Comparison of ENCODE assay signal across 37 cellular contexts in the genomic region with DNA sequence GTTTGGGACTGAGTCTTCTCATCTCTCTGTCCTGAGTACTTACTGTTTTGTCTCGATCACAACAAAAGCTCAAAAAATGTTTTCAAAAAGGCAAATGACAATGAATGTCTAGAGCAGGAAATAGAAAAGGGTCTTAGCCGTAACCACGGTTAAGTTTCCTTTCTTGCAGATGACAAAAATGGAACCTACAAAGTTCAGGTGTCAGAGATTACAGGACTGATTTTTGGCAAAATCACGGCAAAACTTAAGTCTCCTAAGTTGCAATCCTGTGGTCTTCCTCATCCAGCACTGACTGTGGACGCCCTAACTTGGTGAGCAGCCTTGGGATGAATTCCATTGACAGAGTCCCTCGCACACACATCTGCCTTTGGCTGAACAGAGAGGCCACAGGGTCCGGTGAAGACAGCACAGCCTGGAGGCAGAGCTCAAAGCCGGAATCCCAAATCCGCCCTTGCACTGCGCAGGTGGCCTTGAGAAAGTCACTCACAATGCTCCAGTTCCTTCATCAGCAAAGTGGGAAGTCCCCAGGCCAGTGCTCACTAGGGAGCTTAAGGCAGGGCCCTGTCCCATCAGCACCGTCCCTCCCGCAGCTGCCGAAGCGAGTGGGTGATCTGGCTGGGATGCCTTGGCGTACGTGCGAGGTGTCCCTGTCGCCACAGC.
"Had no signal": no experiment of that assay in that cellular context is flagged by ENCODE, and none has a peak within 500 bp of the region (broad histone marks: within the 10 kb centered on the region; RNA-seq: fewer than 3 reads in every experiment).

No MANE protein-coding gene starts in this region.

- H3K4me1 Mint-ChIP-seq: activated CD4-positive, alpha-beta memory T cell treated with anti-CD3 and anti-CD28 coated beads, Interleukin-2, amount 10 ng/mL, durations not matched to agents 7 days and 5 days; activated CD8-positive, alpha-beta memory T cell treated with anti-CD3 and anti-CD28 coated beads, Interleukin-2, amount 10 ng/mL, durations not matched to agents 7 days and 5 days; activated naive CD8-positive, alpha-beta T cell treated with anti-CD3 and anti-CD28 coated beads, Interleukin-2, amount 50 U/mL, for 24 hours; T-cell had no signal

- H3K4me3 Mint-ChIP-seq: activated CD4-positive, alpha-beta memory T cell treated with anti-CD3 and anti-CD28 coated beads, Interleukin-2, amount 10 ng/mL, durations not matched to agents 7 days and 5 days; activated CD8-positive, alpha-beta memory T cell treated with anti-CD3 and anti-CD28 coated beads, Interleukin-2, amount 10 ng/mL, durations not matched to agents 7 days and 5 days; activated naive CD4-positive, alpha-beta T cell treated with anti-CD3 and anti-CD28 coated beads for 36 hours; activated naive CD8-positive, alpha-beta T cell; activated naive CD8-positive, alpha-beta T cell treated with anti-CD3 and anti-CD28 coated beads, Interleukin-2, amount 50 U/mL, for 24 hours; brain; central memory CD8-positive, alpha-beta T cell; IgD-negative memory B cell; T-cell had no signal

- H3K27me3 Mint-ChIP-seq: activated CD4-positive, alpha-beta memory T cell treated with anti-CD3 and anti-CD28 coated beads, Interleukin-2, amount 10 ng/mL, durations not matched to agents 7 days and 5 days; activated CD8-positive, alpha-beta memory T cell treated with anti-CD3 and anti-CD28 coated beads, Interleukin-2, amount 10 ng/mL, durations not matched to agents 7 days and 5 days; activated naive CD8-positive, alpha-beta T cell; activated naive CD8-positive, alpha-beta T cell treated with anti-CD3 and anti-CD28 coated beads, Interleukin-2, amount 50 U/mL, for 24 hours; brain; central memory CD8-positive, alpha-beta T cell; IgD-negative memory B cell; T-cell had no signal

- H3K27ac ChIP-seq: Peyer's patch, VCaP had no signal

- H3K4me3 ChIP-seq: Peyer's patch had no signal

- DNase-seq: activated CD4-positive, alpha-beta memory T cell treated with anti-CD3 and anti-CD28 coated beads, Interleukin-2, amount 10 ng/mL, durations not matched to agents 7 days and 5 days; activated CD4-positive, alpha-beta T cell treated with anti-CD3 and anti-CD28 coated beads for 1 hour; activated CD4-positive, alpha-beta T cell treated with anti-CD3 and anti-CD28 coated beads for 48 hours; activated CD4-positive, CD25-positive, alpha-beta regulatory T cell; activated CD8-positive, alpha-beta memory T cell treated with anti-CD3 and anti-CD28 coated beads for 24 hours; activated CD8-positive, alpha-beta memory T cell treated with anti-CD3 and anti-CD28 coated beads, Interleukin-2, amount 10 ng/mL, durations not matched to agents 7 days and 5 days; activated CD8-positive, alpha-beta memory T cell treated with anti-CD3 and anti-CD28 coated beads, Interleukin-2, amount 50 U/mL, for 48 hours; activated gamma-delta T cell; activated naive CD4-positive, alpha-beta T cell treated with anti-CD3 and anti-CD28 coated beads for 36 hours; activated naive CD8-positive, alpha-beta T cell treated with anti-CD3 and anti-CD28 coated beads, Interleukin-2, amount 50 U/mL, for 24 hours; activated T-cell treated with anti-CD3 and anti-CD28 coated beads, Interleukin-2, amount 50 U/mL, for 48 hours; anterior cingulate cortex; Karpas-422; KBM-7; NCI-H1105 treated with DMSO at 0.1 percent for 48 hours; NCI-H1436; NCI-H1694; NCI-H1930; NCI-H2081 treated with DMSO at 0.1 percent for 48 hours; NCI-H226; NCI-H446 treated with DMSO at 0.1 percent for 48 hours; NCI-H524; NCI-H69; NCI-H82; PC-3; Peyer's patch; RPMI8226; SIG-M5; T-cell; T-helper 2 cell; T-helper 9 cell had no signal

- H3K27ac Mint-ChIP-seq: activated CD4-positive, alpha-beta memory T cell treated with anti-CD3 and anti-CD28 coated beads, Interleukin-2, amount 10 ng/mL, durations not matched to agents 7 days and 5 days; activated CD8-positive, alpha-beta memory T cell treated with anti-CD3 and anti-CD28 coated beads, Interleukin-2, amount 10 ng/mL, durations not matched to agents 7 days and 5 days; activated naive CD4-positive, alpha-beta T cell treated with anti-CD3 and anti-CD28 coated beads for 36 hours; activated naive CD8-positive, alpha-beta T cell; activated naive CD8-positive, alpha-beta T cell treated with anti-CD3 and anti-CD28 coated beads, Interleukin-2, amount 50 U/mL, for 24 hours; IgD-negative memory B cell; T-cell had no signal

- H3K9me3 ChIP-seq: Peyer's patch had no signal

- ATAC-seq: activated CD8-positive, alpha-beta memory T cell treated with anti-CD3 and anti-CD28 coated beads, Interleukin-2, amount 10 ng/mL, durations not matched to agents 7 days and 5 days; activated naive CD8-positive, alpha-beta T cell treated with anti-CD3 and anti-CD28 coated beads, Interleukin-2, amount 50 U/mL, for 24 hours; PC-3; SK-N-SH treated with all-trans-retinoic acid at 6 μM for 48 hours; T-cell had no signal

- H3K9me3 Mint-ChIP-seq: activated CD4-positive, alpha-beta memory T cell treated with anti-CD3 and anti-CD28 coated beads, Interleukin-2, amount 10 ng/mL, durations not matched to agents 7 days and 5 days; activated naive CD4-positive, alpha-beta T cell treated with anti-CD3 and anti-CD28 coated beads for 36 hours; activated naive CD8-positive, alpha-beta T cell treated with anti-CD3 and anti-CD28 coated beads, Interleukin-2, amount 50 U/mL, for 24 hours; brain; central memory CD8-positive, alpha-beta T cell; IgD-negative memory B cell; T-cell had no signal

- H3K27me3 ChIP-seq: Peyer's patch had no signal

- H3K4me1 ChIP-seq: Peyer's patch had no signal
